Comparison of ENCODE assay signal across 9 cellular contexts in genomic region chr10:17872191-17873091, GRCh38.
A peak's percentile ranks its signal among the peaks of the same experiment; 100 is the strongest.
DNase-seq lines count a peak whose midpoint lies in the region; ATAC-seq, FAIRE-seq and TF ChIP-seq lines count a peak whose summit lies in the region.
"Had no signal": no experiment of that assay in that cellular context is flagged by ENCODE, and none has a peak within 500 bp of the region (broad histone marks: within the 10 kb centered on the region; RNA-seq: fewer than 3 reads in every experiment).

No MANE protein-coding gene starts in this region.

- ATAC-seq in foreskin keratinocyte (peak; percentile 39), GM21786 (IDR thresholded peaks at IDR 0.05; ENCODE audit: unreplicated experiment) (no peak), HG03520 (IDR thresholded peaks at IDR 0.05; ENCODE audit: unreplicated experiment) (no peak)

- H3K27me3 ChIP-seq in foreskin keratinocyte: no peaks in the 10 kb centered on the region

- no peak for TF ChIP-seq POLR2A in GM12892 (IDR thresholded peaks at IDR 0.05; ENCODE audit: low read depth, low read length)

- H3K27ac ChIP-seq in foreskin keratinocyte: no peak overlapping the region
- H3K27ac ChIP-seq: skin epidermis had no signal

- FAIRE-seq in GM12892 (lab: Jason Lieb, UNC): peak; percentile 48

- TF ChIP-seq CTCF in foreskin keratinocyte (conservative IDR thresholded peaks at IDR 0.05): peak; percentile 72

- no peaks in the 10 kb centered on the region for H3K4me1 ChIP-seq in foreskin keratinocyte

- peak; percentile 22 for DNase-seq in AG08395 (ENCODE audit: low spot score)
- DNase-seq in GM12892 (ENCODE audit: insufficient read length): no peak
- DNase-seq in RPMI8226: peak; percentile 10
- peak in 1 of 2 donors; percentile 12 for DNase-seq in foreskin keratinocyte
- DNase-seq in NCI-H128 (lab: John Stamatoyannopoulos, UW; ENCODE audit: unreplicated experiment): no peak
- DNase-seq in T1000 (lab: John Stamatoyannopoulos, UW): no peak

Comparison
In these comparisons a context has a peak if more than half of its experiments do, and no peak if none do; other contexts are left out.
1. DNase-seq: peak in AG08395 (single experiment) and RPMI8226 (single experiment); none in GM12892 (single experiment), NCI-H128 (single experiment) and T1000 (single experiment).